Comparison of ENCODE assay signal across 23 cellular contexts in the genomic region with DNA sequence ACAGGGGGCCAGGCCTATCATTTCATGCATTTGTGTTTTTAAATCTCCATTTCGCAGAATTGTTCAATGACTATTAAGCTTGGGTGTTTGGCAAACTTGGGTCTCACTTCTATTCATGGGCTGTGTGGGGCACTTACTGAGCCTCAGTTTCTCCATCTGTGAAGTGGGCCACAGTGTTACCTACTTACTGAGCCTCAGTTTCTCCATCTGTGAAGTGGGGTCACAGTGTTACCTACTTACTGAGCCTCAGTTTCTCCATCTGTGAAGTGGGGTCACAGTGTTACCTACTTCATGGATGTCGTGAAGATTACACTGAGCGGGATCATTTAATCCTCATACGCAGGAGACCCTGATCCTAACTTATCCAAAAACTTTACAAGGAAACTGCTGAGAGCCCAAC.
DNase-seq lines count a peak whose midpoint lies in the region; ATAC-seq, FAIRE-seq and TF ChIP-seq lines count a peak whose summit lies in the region.
"Had no signal": no experiment of that assay in that cellular context is flagged by ENCODE, and none has a peak within 500 bp of the region (broad histone marks: within the 10 kb centered on the region; RNA-seq: fewer than 3 reads in every experiment).

No MANE protein-coding gene starts in this region.

- no peak overlapping the region for H3K23ac ChIP-seq in mesenchymal stem cell (ENCODE audit: low read length in 2 of 2)

- no peak overlapping the region for H4K8ac ChIP-seq in mesenchymal stem cell (ENCODE audit: low read length)

- no peak for FAIRE-seq in K562 (lab: Jason Lieb, UNC)
- FAIRE-seq: A204.1, D721Med, G401.6, GM12891, GM19239 had no signal

- no peaks in the 10 kb centered on the region for H3K79me1 ChIP-seq in mesenchymal stem cell (replicated peaks; ENCODE audit: low read length, poor library complexity, severe bottlenecking)

- H3K27me3 ChIP-seq in HCT116 (ENCODE audit: insufficient read depth, low read length) = no peaks in the 10 kb centered on the region
- no peaks in the 10 kb centered on the region for H3K27me3 ChIP-seq in K562 (ENCODE audit: control insufficient read depth in 2 of 2, insufficient read depth in 2 of 2, low read length in 2 of 2)
- no peaks in the 10 kb centered on the region for H3K27me3 ChIP-seq in mesenchymal stem cell (ENCODE audit: control insufficient read depth in 1 of 2, insufficient read depth in 1 of 2, low read length in 2 of 2)
- H3K27me3 ChIP-seq in GM23248 (replicated peaks; ENCODE audit: insufficient read depth) = no peaks in the 10 kb centered on the region
- H3K27me3 ChIP-seq: BE2C, BLaER1 had no signal

- TF ChIP-seq EP300 in K562 (IDR thresholded peaks at IDR 0.05; ENCODE audit: low read length) = no peak

- H4K91ac ChIP-seq in mesenchymal stem cell (ENCODE audit: low read length) = no peak overlapping the region

- H3K14ac ChIP-seq in mesenchymal stem cell (ENCODE audit: low read length in 2 of 2) = no peak overlapping the region

- CTCF ChIA-PET in HCT116 (lab: Charles Lee) (no interaction called here), K562 (lab: Yijun Ruan, JAX; ENCODE audit: low intra/inter-chr PET ratio) (no interaction called here)

- no peak for DNase-seq in HCT116 (ENCODE audit: low read depth, low spot score)
- no peak for DNase-seq in K562 (ENCODE audit: extremely low read depth in 1 of 4, low spot score in 3 of 4)
- DNase-seq in mesenchymal stem cell = no peak
- DNase-seq in stimulated activated CD4-positive, alpha-beta T cell treated with anti-CD3 and anti-CD28 coated beads, Interleukin-15, amount 100 ng/mL, for 24 hours = no peak
- no peak for DNase-seq in GM23248
- no peak for DNase-seq in COR-L47 (lab: John Stamatoyannopoulos, UW)
- DNase-seq: 8988T; ACHN; BE2C; C1 segment of cervical spinal cord; Caco-2; Calu3; CD4-positive, alpha-beta memory T cell; CD4-positive, CD25-positive, alpha-beta regulatory T cell; CD8-positive, alpha-beta memory T cell; DMS79 treated with DMSO at 0.1 percent for 48 hours; GF-D8 had no signal

- WGBS in K562 (ENCODE audit: insufficient coverage, low coverage, missing lambda C conversion rate) = 77% methylated on average over 4 of the region's 4 CpGs
- WGBS in mesenchymal stem cell = over 99% methylated on average over 4 of the region's 4 CpGs
- 99% methylated on average over 4 of the region's 4 CpGs for WGBS in GM23248 (ENCODE audit: low coverage in 1 of 2, low lambda C conversion rate in 2 of 2, missing lambda C conversion rate in 2 of 2), 2 experiments

- H3K79me2 ChIP-seq in HCT116 (ENCODE audit: insufficient read depth, low read length) = no peaks in the 10 kb centered on the region
- H3K79me2 ChIP-seq in K562 (ENCODE audit: control insufficient read depth, insufficient read depth, low read length) = no peaks in the 10 kb centered on the region
- H3K79me2 ChIP-seq in GM23248 (ENCODE audit: insufficient read depth) = no peaks in the 10 kb centered on the region

- H3F3A ChIP-seq in GM23248 (ENCODE audit: insufficient read depth) = peaks cover 18% of the 10 kb centered on the region

- H2AFZ ChIP-seq in HCT116 (ENCODE audit: low read depth, low read length, poor library complexity, severe bottlenecking) = no peak overlapping the region
- no peak overlapping the region for H2AFZ ChIP-seq in K562 (ENCODE audit: low read depth, low read length)
- H2AFZ ChIP-seq in mesenchymal stem cell (ENCODE audit: low read depth, low read length) = no peak overlapping the region
- no peak overlapping the region for H2AFZ ChIP-seq in GM23248

- H3K4me1 ChIP-seq in HCT116 (ENCODE audit: control insufficient read depth in 1 of 2, insufficient read depth in 2 of 2, low read length in 2 of 2) (peaks cover 44 to 49% of the 10 kb centered on the region in 2 experiments), K562 (replicated peaks in 1 of 2; ENCODE audit: control insufficient read depth in 2 of 2, insufficient read depth in 2 of 2, low read length in 2 of 2) (peaks cover 0 to 12% of the 10 kb centered on the region in 2 experiments; a peak in 3 of 5 replicates), mesenchymal stem cell (ENCODE audit: control insufficient read depth, insufficient read depth, low read depth, low read length) (peaks cover 10% of the 10 kb centered on the region), GM23248 (ENCODE audit: insufficient read depth) (peaks cover 19% of the 10 kb centered on the region)
- H3K4me1 ChIP-seq: BE2C, BLaER1 had no signal

- H3K9me2 ChIP-seq in HCT116 (ENCODE audit: insufficient read depth) (no peaks in the 10 kb centered on the region), GM23248 (ENCODE audit: insufficient read depth) (no peaks in the 10 kb centered on the region)

- no peak overlapping the region for H3K18ac ChIP-seq in mesenchymal stem cell (ENCODE audit: low read depth in 1 of 2, low read length in 2 of 2)

- TF ChIP-seq CTCF in HCT116 (IDR thresholded peaks at IDR 0.05 in 2 of 3, conservative IDR thresholded peaks at IDR 0.05 in 1 of 3; ENCODE audit: borderline replicate concordance in 1 of 3, insufficient read depth in 1 of 3, low read depth in 2 of 3, low read length in 2 of 3) (no peak), K562 (IDR thresholded peaks at IDR 0.05 in 2 of 3, conservative IDR thresholded peaks at IDR 0.05 in 1 of 3; ENCODE audit: insufficient read depth in 2 of 3, low read depth in 1 of 3, low read length in 3 of 3) (no peak)

- H3K9ac ChIP-seq in HCT116 (ENCODE audit: low read length) (no peak overlapping the region), K562 (ENCODE audit: insufficient read depth in 1 of 2, low read depth in 2 of 2, low read length in 2 of 2) (no peak overlapping the region), mesenchymal stem cell (ENCODE audit: low read length) (peak overlapping the region; percentile 3), GM23248 (no peak overlapping the region)
- H3K9ac ChIP-seq: BLaER1 had no signal

- no peak overlapping the region for H2BK120ac ChIP-seq in mesenchymal stem cell (ENCODE audit: low read depth, low read length)

- BruUV-seq in HCT116 (replicated peaks; lab: Mats Ljungman, UMichigan) (no TSS peak), K562 (replicated peaks; lab: Mats Ljungman, UMichigan) (no TSS peak)

- TF ChIP-seq POLR2A in HCT116 (IDR thresholded peaks at IDR 0.05; ENCODE audit: borderline replicate concordance, extremely low read depth, insufficient read depth, insufficient read length) (no peak), K562 (conservative IDR thresholded peaks at IDR 0.05) (no peak)

- no peak overlapping the region for H2BK15ac ChIP-seq in mesenchymal stem cell (ENCODE audit: low read depth, poor library complexity, severe bottlenecking)

- no peak overlapping the region for H2BK5ac ChIP-seq in mesenchymal stem cell (ENCODE audit: low read depth, low read length, poor library complexity, severe bottlenecking)

- POLR2A ChIA-PET in HCT116 (lab: Charles Lee) (no interaction called here), K562 (lab: Yijun Ruan, JAX) (no interaction called here)

- TF ChIP-seq RAD21 in HCT116 (IDR thresholded peaks at IDR 0.05; ENCODE audit: low read depth) (no peak), K562 (CRISPR knock-in tag; conservative IDR thresholded peaks at IDR 0.05 in 1 of 2, IDR thresholded peaks at IDR 0.05 in 1 of 2) (no peak)

- no peak overlapping the region for H3K27ac ChIP-seq in HCT116 (ENCODE audit: low read depth, low read length)
- no peak overlapping the region for H3K27ac ChIP-seq in K562 (ENCODE audit: extremely low read depth, low read depth, low read length)
- no peak overlapping the region for H3K27ac ChIP-seq in mesenchymal stem cell (ENCODE audit: low read length, poor library complexity, severe bottlenecking)
- H3K27ac ChIP-seq in GM23248 = no peak overlapping the region
- H3K27ac ChIP-seq: BLaER1 had no signal

- in situ Hi-C loops in K562 (cut with MboI) = no loop called here
- in situ Hi-C loops in GM23248 (cut with MboI) = no loop called here

- intact Hi-C loops in HCT116 (cut with micrococcal nuclease) = no loop called here
- intact Hi-C loops in K562 (cut with micrococcal nuclease) = no loop called here

- H3K36me3 ChIP-seq in HCT116 (ENCODE audit: control insufficient read depth in 1 of 2, insufficient read depth in 2 of 2, low read length in 2 of 2) (no peaks in the 10 kb centered on the region), K562 (ENCODE audit: control insufficient read depth, insufficient read depth, low read length) (no peaks in the 10 kb centered on the region), mesenchymal stem cell (ENCODE audit: control insufficient read depth in 1 of 2, insufficient read depth in 2 of 2, low read depth in 1 of 2, low read length in 2 of 2) (no peaks in the 10 kb centered on the region), GM23248 (ENCODE audit: low read depth) (no peaks in the 10 kb centered on the region)
- H3K36me3 ChIP-seq: BE2C, BLaER1 had no signal

- ATAC-seq in HCT116 (no peak), K562 (no peak)

- peak overlapping the region; percentile 56; the same call in 1 of the 2 replicates for H3K4me2 ChIP-seq in HCT116 (ENCODE audit: low read length)
- H3K4me2 ChIP-seq in K562 (ENCODE audit: insufficient read depth, low read length) = no peak overlapping the region
- no peak overlapping the region for H3K4me2 ChIP-seq in mesenchymal stem cell (ENCODE audit: low read length, poor library complexity, severe bottlenecking)
- no peak overlapping the region for H3K4me2 ChIP-seq in GM23248 (ENCODE audit: unreplicated experiment)
- H3K4me2 ChIP-seq: BLaER1 had no signal

- no peak overlapping the region for H2BK12ac ChIP-seq in mesenchymal stem cell (ENCODE audit: low read length in 2 of 2)

- no peaks in the 10 kb centered on the region for H3K9me3 ChIP-seq in HCT116 (ENCODE audit: control insufficient read depth in 1 of 2, insufficient read depth in 1 of 2, low read depth in 1 of 2, low read length in 2 of 2)
- H3K9me3 ChIP-seq in K562 (replicated peaks; ENCODE audit: control insufficient read depth, insufficient read depth, low read depth, low read length) = no peaks in the 10 kb centered on the region; the same call in 1 of the 2 replicates
- peaks cover 5% of the 10 kb centered on the region for H3K9me3 ChIP-seq in mesenchymal stem cell (ENCODE audit: control insufficient read depth, low read length)
- H3K9me3 ChIP-seq in GM23248 (ENCODE audit: low read depth) = no peaks in the 10 kb centered on the region
- H3K9me3 ChIP-seq: BE2C, BLaER1, Caco-2 had no signal

- no peak overlapping the region for H2AK5ac ChIP-seq in mesenchymal stem cell (ENCODE audit: low read length, severe bottlenecking)

- H4K20me1 ChIP-seq in HCT116 (ENCODE audit: insufficient read depth) = no peaks in the 10 kb centered on the region
- H4K20me1 ChIP-seq in K562 (replicated peaks; ENCODE audit: control insufficient read depth, insufficient read depth, low read length) = no peaks in the 10 kb centered on the region
- H4K20me1 ChIP-seq in GM23248 (ENCODE audit: insufficient read depth) = no peaks in the 10 kb centered on the region
- H4K20me1 ChIP-seq: BLaER1 had no signal

- RAD21 ChIA-PET in HCT116 (lab: Charles Lee; ENCODE audit: low non-redundant PET in 1 of 2, low total read pairs in 2 of 2, uncharacterized antibody in 2 of 2, unreplicated experiment in 2 of 2) = no interaction called here

- no peaks in the 10 kb centered on the region for H3K9me1 ChIP-seq in K562 (ENCODE audit: control insufficient read depth, insufficient read depth, low read length)

- H3K4me3 ChIP-seq in HCT116 (replicated peaks in 1 of 2; ENCODE audit: low read depth in 1 of 2, low read length in 2 of 2) (no peak overlapping the region), K562 (no peak overlapping the region), mesenchymal stem cell (ENCODE audit: insufficient read depth in 1 of 2, low read depth in 1 of 2, low read length in 2 of 2) (no peak overlapping the region), GM23248 (no peak overlapping the region)
- H3K4me3 ChIP-seq: BLaER1 had no signal

- H3K4ac ChIP-seq in mesenchymal stem cell (ENCODE audit: low read depth in 1 of 2, low read length in 2 of 2) = no peak overlapping the region
